Comparison of ENCODE assay signal across 8 cellular contexts in the genomic region with DNA sequence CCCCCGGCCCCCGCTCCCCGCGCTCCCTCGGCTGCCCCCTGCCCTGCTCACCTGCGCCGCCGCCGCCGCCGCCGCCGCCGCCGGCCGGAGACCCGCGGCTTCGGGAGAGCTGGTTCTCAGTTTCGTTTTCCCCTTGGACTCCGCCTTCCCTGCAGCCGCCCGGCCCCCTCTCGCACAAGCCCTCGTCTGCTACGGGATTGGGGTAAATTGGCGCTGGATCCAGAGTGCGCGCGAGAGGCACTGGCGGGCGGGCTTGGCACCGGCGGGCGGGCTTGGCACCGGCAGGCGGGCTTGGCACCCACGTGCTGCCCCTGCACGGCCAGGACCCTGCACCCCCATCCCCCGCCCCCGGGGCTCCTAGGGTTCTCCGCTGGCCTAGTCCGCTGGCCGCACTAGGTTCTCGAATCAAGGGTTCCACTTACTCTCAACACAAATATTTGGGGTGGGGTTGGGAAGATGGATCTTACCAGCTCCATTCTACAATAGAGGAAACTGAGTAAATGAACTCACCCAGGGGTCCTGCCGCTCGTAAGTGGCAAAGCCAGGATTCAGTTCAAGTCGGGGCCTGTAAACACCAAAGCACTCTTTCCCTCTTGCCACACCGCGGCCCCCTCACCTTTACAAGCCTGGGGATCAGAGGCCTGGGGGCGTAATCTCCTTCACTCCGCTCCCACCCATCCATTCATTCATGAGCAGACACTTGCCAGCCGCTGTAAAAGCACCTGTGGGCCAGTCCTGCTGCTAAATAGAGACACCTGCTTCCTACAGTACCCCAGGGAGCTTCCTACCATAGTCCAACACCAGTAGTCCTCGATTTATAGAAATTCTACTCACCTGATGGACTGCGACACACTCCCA. TPM values are rescaled to one million over a fixed set of nuclear protein-coding genes. Genes with fewer than 3 reads are reported as not detected.
DNase-seq lines count a peak whose midpoint lies in the region; ATAC-seq and TF ChIP-seq lines count a peak whose summit lies in the region.

A gene (minus strand): TSS at position 124 of the 858 bp plus-strand sequence. CDS start 9,174 bp downstream, outside the sequence.

- no peaks in the 10 kb centered on the region for H3K9me3 ChIP-seq in left ventricle myocardium inferior (replicated peaks)
- no peaks in the 10 kb centered on the region for H3K9me3 ChIP-seq in prostate gland
- H3K9me3 ChIP-seq in upper lobe of right lung: no peaks in the 10 kb centered on the region

- no peaks in the 10 kb centered on the region for H3K27me3 Mint-ChIP-seq in T-helper 1 cell treated with Interleukin-12 subunit alpha and Interleukin-12 subunit beta and Interleukin-4 antibody, amounts not matched to agents 30 μg/mL and 1 μg/mL, for 36 hours (ENCODE audit: low read depth)

- TF ChIP-seq CTCF in left ventricle myocardium inferior (IDR thresholded peaks at IDR 0.05; ENCODE audit: borderline replicate concordance): no peak
- TF ChIP-seq CTCF in prostate gland (IDR thresholded peaks at IDR 0.05): no peak
- no peak for TF ChIP-seq CTCF in upper lobe of right lung (IDR thresholded peaks at IDR 0.05)

- H3K4me3 Mint-ChIP-seq in T-helper 1 cell treated with Interleukin-12 subunit alpha and Interleukin-12 subunit beta and Interleukin-4 antibody, amounts not matched to agents 30 μg/mL and 1 μg/mL, for 36 hours: peak within 1 kb of the TSS; percentile 98

- peak; percentile 88 for ATAC-seq in HG02870 (IDR thresholded peaks at IDR 0.05; ENCODE audit: unreplicated experiment)
- peak; percentile 96 for ATAC-seq in upper lobe of right lung

- 6% methylated on average over 35 of the region's 55 CpGs for WGBS in prostate gland

- H3K4me1 ChIP-seq in left ventricle myocardium inferior: peaks cover 30% of the 10 kb centered on the region
- no peaks in the 10 kb centered on the region for H3K4me1 ChIP-seq in prostate gland (replicated peaks)
- peaks cover 16% of the 10 kb centered on the region for H3K4me1 ChIP-seq in upper lobe of right lung

- peaks cover 32% of the 10 kb centered on the region for H3K36me3 Mint-ChIP-seq in T-helper 1 cell treated with Interleukin-12 subunit alpha and Interleukin-12 subunit beta and Interleukin-4 antibody, amounts not matched to agents 30 μg/mL and 1 μg/mL, for 36 hours (ENCODE audit: low read depth)

- H3K36me3 ChIP-seq in left ventricle myocardium inferior (peaks cover 4% of the 10 kb centered on the region), prostate gland (no peaks in the 10 kb centered on the region), upper lobe of right lung (peaks cover 6% of the 10 kb centered on the region)

- TF ChIP-seq POLR2A in GM15510 (IDR thresholded peaks at IDR 0.05; ENCODE audit: borderline replicate concordance, extremely low read depth, insufficient read length) (peak; percentile 71), prostate gland (IDR thresholded peaks at IDR 0.05) (peak; percentile 25)

- H3K27me3 ChIP-seq in left ventricle myocardium inferior (ENCODE audit: low read depth): no peaks in the 10 kb centered on the region
- H3K27me3 ChIP-seq in prostate gland (replicated peaks; ENCODE audit: insufficient read depth): no peaks in the 10 kb centered on the region
- no peaks in the 10 kb centered on the region for H3K27me3 ChIP-seq in upper lobe of right lung

- peak within 1 kb of the TSS; percentile 87 for H3K4me3 ChIP-seq in left ventricle myocardium inferior
- H3K4me3 ChIP-seq in prostate gland: peak within 1 kb of the TSS; percentile 59 to 76
- peak within 1 kb of the TSS; percentile 77 for H3K4me3 ChIP-seq in upper lobe of right lung

- peak within 1 kb of the TSS; percentile 90 for H3K27ac ChIP-seq in left ventricle myocardium inferior (replicated peaks)
- H3K27ac ChIP-seq in prostate gland: peak within 1 kb of the TSS; percentile 85 to 86
- H3K27ac ChIP-seq in upper lobe of right lung: peak within 1 kb of the TSS; percentile 87

- DNase-seq in NCI-H146 treated with DMSO at 0.1 percent for 48 hours (lab: John Stamatoyannopoulos, UW; ENCODE audit: unreplicated experiment) (peak; percentile 72), amniotic stem cell (lab: John Stamatoyannopoulos, UW) (peak; percentile 70), left ventricle myocardium inferior (peak; percentile 86), prostate gland (ENCODE audit: low spot score) (peak; percentile 67), upper lobe of right lung (peak; percentile 94)

- intact Hi-C loops in left ventricle myocardium inferior (cut with micrococcal nuclease) (no loop called here), prostate gland (cut with DNase I) (loop anchor here (5.0 kb wide), 1 partner anchor 75 kb away; a partner anchor contains a TSS), upper lobe of right lung (cut with DNase I) (no loop called here)

- no peaks in the 10 kb centered on the region for H3K9me3 Mint-ChIP-seq in T-helper 1 cell treated with Interleukin-12 subunit alpha and Interleukin-12 subunit beta and Interleukin-4 antibody, amounts not matched to agents 30 μg/mL and 1 μg/mL, for 36 hours

- H3K27ac Mint-ChIP-seq in T-helper 1 cell treated with Interleukin-12 subunit alpha and Interleukin-12 subunit beta and Interleukin-4 antibody, amounts not matched to agents 30 μg/mL and 1 μg/mL, for 36 hours: peak within 1 kb of the TSS; percentile 92

- peaks cover 37% of the 10 kb centered on the region for H3K4me1 Mint-ChIP-seq in T-helper 1 cell treated with Interleukin-12 subunit alpha and Interleukin-12 subunit beta and Interleukin-4 antibody, amounts not matched to agents 30 μg/mL and 1 μg/mL, for 36 hours (ENCODE audit: low read depth)

RNA-seq across cellular contexts. Expression of the gene that starts here (rescaled TPM):
- total RNA-seq in left ventricle myocardium inferior (23.8 TPM), prostate gland (10 to 100 TPM; 20.8 to 32.1 TPM), upper lobe of right lung (57.1 TPM)

Comparison
In these comparisons a context has a peak if more than half of its experiments do, and no peak if none do; other contexts are left out.
1. Peak in every context shown above with its lines: DNase-seq, ATAC-seq, H3K4me3 ChIP-seq and H3K27ac ChIP-seq.